ENCODE assay signal across 22 cellular contexts in the genomic region with DNA sequence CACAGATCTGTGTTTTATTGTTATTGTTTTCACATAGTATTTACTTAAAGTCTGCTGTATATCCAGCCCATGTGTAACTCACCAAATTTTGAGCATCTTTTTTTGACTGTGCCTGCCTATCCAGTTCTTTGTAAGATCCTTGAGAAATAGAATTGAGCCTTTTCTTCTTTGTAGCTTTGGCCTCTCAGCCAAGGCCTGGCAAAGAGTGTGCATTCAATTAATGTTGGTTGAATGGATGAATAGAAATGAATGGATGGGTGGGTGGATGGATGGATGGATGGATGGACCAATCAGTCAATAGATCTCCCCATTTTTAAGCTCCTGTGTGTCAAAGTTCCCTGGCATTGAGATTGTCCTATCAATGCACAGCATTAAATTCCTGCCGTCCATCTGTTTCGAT. TPM values are rescaled to one million over a fixed set of nuclear protein-coding genes. Genes with fewer than 3 reads are reported as not detected.
DNase-seq lines count a peak whose midpoint lies in the region; ATAC-seq, FAIRE-seq and TF ChIP-seq lines count a peak whose summit lies in the region.
"Had no signal": no experiment of that assay in that cellular context is flagged by ENCODE, and none has a peak within 500 bp of the region (broad histone marks: within the 10 kb centered on the region; RNA-seq: fewer than 3 reads in every experiment).

No MANE protein-coding gene starts in this region.

- H3K9me3 ChIP-seq in right cardiac atrium (ENCODE audit: control insufficient read depth, low read length) (no peaks in the 10 kb centered on the region), mammary epithelial cell (replicated peaks; ENCODE audit: insufficient read depth, low read length) (no peaks in the 10 kb centered on the region), HepG2 (ENCODE audit: low read length) (no peaks in the 10 kb centered on the region), stomach (no peaks in the 10 kb centered on the region)
- H3K9me3 ChIP-seq: SJSA1 had no signal

- intact Hi-C loops in Right ventricle myocardium superior (cut with DNase I): no loop called here
- intact Hi-C loops in cardiac septum (cut with DNase I): no loop called here
- intact Hi-C loops in dorsolateral prefrontal cortex (cut with DNase I): no loop called here
- intact Hi-C loops in right cardiac atrium (cut with DNase I): no loop called here
- intact Hi-C loops in mammary epithelial cell (cut with micrococcal nuclease): no loop called here
- intact Hi-C loops in HepG2 (cut with micrococcal nuclease; ENCODE audit: unreplicated experiment): no loop called here
- intact Hi-C loops in stomach (cut with DNase I; ENCODE audit: low total_unique reads): no loop called here

- DNase-seq in Right ventricle myocardium superior (no peak), cardiac septum (ENCODE audit: low spot score) (no peak), dorsolateral prefrontal cortex (peak in 1 of 10 donors; percentile 35), right cardiac atrium (no peak), mammary epithelial cell (no peak), HepG2 (ENCODE audit: low spot score) (no peak), NCI-H2171 treated with DMSO at 0.1 percent for 48 hours (lab: John Stamatoyannopoulos, UW) (no peak), stomach (no peak)
- DNase-seq: AML-193, DMS79, H9, KBM-7, NCI-H1105, NCI-H146, NCI-H2029 treated with DMSO at 0.1 percent for 48 hours, NCI-H2171, NCI-H524 treated with DMSO at 0.1 percent for 48 hours had no signal

- no peak for TF ChIP-seq EP300 in HepG2 (IDR thresholded peaks at IDR 0.05; ENCODE audit: low read depth in 2 of 2, low read length in 2 of 2)
- TF ChIP-seq EP300 in HepG2 (CRISPR knock-in tag; IDR thresholded peaks at IDR 0.05; ENCODE audit: borderline replicate concordance): no peak
- no peak for TF ChIP-seq EP300 in stomach (IDR thresholded peaks at IDR 0.05)

- H4K20me1 ChIP-seq in mammary epithelial cell (ENCODE audit: insufficient read depth, low read length): no peaks in the 10 kb centered on the region
- H4K20me1 ChIP-seq in HepG2 (ENCODE audit: insufficient read depth, low read length): no peaks in the 10 kb centered on the region

- CTCF ChIA-PET in mammary epithelial cell (lab: Charles Lee; ENCODE audit: low non-redundant PET): no interaction called here
- CTCF ChIA-PET in HepG2 (lab: Yijun Ruan, JAX; ENCODE audit: low intra/inter-chr PET ratio, low total read pairs): no interaction called here

- FAIRE-seq in HepG2 (lab: Jason Lieb, UNC): no peak
- FAIRE-seq: D721Med had no signal

- H3K9ac ChIP-seq in mammary epithelial cell (ENCODE audit: insufficient read depth, low read length) (no peak overlapping the region), HepG2 (ENCODE audit: insufficient read depth, low read depth, low read length) (no peak overlapping the region)

- ATAC-seq in Right ventricle myocardium superior (ENCODE audit: poor library complexity) (peak; percentile 2), right cardiac atrium (no peak), HepG2 (no peak)
- ATAC-seq: Panc1 had no signal

- TF ChIP-seq CTCF in dorsolateral prefrontal cortex (IDR thresholded peaks at IDR 0.05 in 54 of 56, conservative IDR thresholded peaks at IDR 0.05 in 2 of 56; ENCODE audit: low read depth in 1 of 56, partially characterized antibody in 56 of 56) (no peak), mammary epithelial cell (conservative IDR thresholded peaks at IDR 0.05 in 1 of 2, IDR thresholded peaks at IDR 0.05 in 1 of 2; ENCODE audit: extremely low read depth in 1 of 2, insufficient read depth in 1 of 2, low read depth in 1 of 2, low read length in 2 of 2) (no peak), HepG2 (CRISPR knock-in tag; IDR thresholded peaks at IDR 0.05) (no peak), stomach (IDR thresholded peaks at IDR 0.05) (no peak)

- no peak overlapping the region for H3K4me2 ChIP-seq in mammary epithelial cell (ENCODE audit: insufficient read depth, low read depth, low read length)
- no peak overlapping the region for H3K4me2 ChIP-seq in HepG2 (ENCODE audit: low read depth, low read length)

- H3K4me3 ChIP-seq in dorsolateral prefrontal cortex (peak overlapping the region in 30 of 59 donors; percentile 1 to 59 (median 19)), right cardiac atrium (ENCODE audit: low read length) (no peak overlapping the region), mammary epithelial cell (replicated peaks in 1 of 3; ENCODE audit: insufficient read depth in 1 of 3, low read depth in 2 of 3, low read length in 3 of 3) (no peak overlapping the region), HepG2 (replicated peaks in 1 of 3; ENCODE audit: insufficient read depth in 1 of 3, low read depth in 2 of 3, low read length in 3 of 3) (no peak overlapping the region), stomach (no peak overlapping the region)
- H3K4me3 ChIP-seq: SJSA1 had no signal

- POLR2A ChIA-PET in HepG2 (lab: Yijun Ruan, JAX): no interaction called here

- 25% methylated on average over 2 of the region's 2 CpGs for WGBS in right cardiac atrium
- WGBS in mammary epithelial cell (ENCODE audit: low coverage, missing lambda C conversion rate): 100% methylated on average over 2 of the region's 2 CpGs
- 68% methylated on average over 2 of the region's 2 CpGs for whole genome bisulfite sequencing in HepG2 (ENCODE audit: low lambda C conversion rate)
- WGBS in stomach, 5 donors: 80 to 98% (median 91%) methylated on average over 2 of the region's 2 CpGs

- H3K27me3 ChIP-seq in dorsolateral prefrontal cortex (no peaks in the 10 kb centered on the region), right cardiac atrium (ENCODE audit: control insufficient read depth, insufficient read depth) (no peaks in the 10 kb centered on the region), mammary epithelial cell (ENCODE audit: insufficient read depth, low read length) (no peaks in the 10 kb centered on the region), HepG2 (ENCODE audit: control insufficient read depth in 1 of 2, insufficient read depth in 2 of 2, low read length in 2 of 2) (peaks cover 0 to 1% of the 10 kb centered on the region in 2 experiments; a peak in 4 of 5 replicates), stomach (no peaks in the 10 kb centered on the region)
- H3K27me3 ChIP-seq: SJSA1 had no signal

- BruUV-seq in mammary epithelial cell (replicated peaks; lab: Mats Ljungman, UMichigan) (no TSS peak), HepG2 (replicated peaks; lab: Mats Ljungman, UMichigan) (no TSS peak)

- dilution Hi-C loops in mammary epithelial cell (cut with HindIII; ENCODE audit: low sequenced_read_pairs): loop anchor here (5.0 kb wide), 2 partner anchors 40 to 70 kb away; no protein-coding TSS in a partner anchor

- peaks cover 7% of the 10 kb centered on the region for H3K4me1 ChIP-seq in right cardiac atrium (ENCODE audit: control insufficient read depth, insufficient read depth, low read length)
- peaks cover 34% of the 10 kb centered on the region for H3K4me1 ChIP-seq in mammary epithelial cell (ENCODE audit: insufficient read depth, low read length)
- H3K4me1 ChIP-seq in HepG2 (ENCODE audit: insufficient read depth, low read length): peaks cover 8% of the 10 kb centered on the region; the same call in 1 of the 2 replicates
- peaks cover 0 to 25% (median 9%) of the 10 kb centered on the region in 4 donors for H3K4me1 ChIP-seq in stomach

- no peak for TF ChIP-seq POLR2A in HepG2 (IDR thresholded peaks at IDR 0.05; ENCODE audit: insufficient read depth in 1 of 2, low read depth in 2 of 2, low read length in 2 of 2)
- no peak for TF ChIP-seq POLR2A in stomach (IDR thresholded peaks at IDR 0.05)

- no peak for TF ChIP-seq RAD21 in HepG2 (CRISPR knock-in tag; IDR thresholded peaks at IDR 0.05)

- in situ Hi-C loops in mammary epithelial cell (cut with MboI; ENCODE audit: low sequenced_read_pairs in 2 of 2): no loop called here
- in situ Hi-C loops in HepG2 (cut with HindIII; ENCODE audit: extremely low pct_ligation_motif_present, low pct_unique_long_range_greater_than_20kb): no loop called here

- H3K27ac ChIP-seq in dorsolateral prefrontal cortex (peak overlapping the region in 4 of 59 donors; percentile 1 to 49 (median 38)), right cardiac atrium (ENCODE audit: low read length) (peak overlapping the region; percentile 78), mammary epithelial cell (ENCODE audit: insufficient read depth, low read depth, low read length) (no peak overlapping the region), HepG2 (ENCODE audit: extremely low read length, insufficient read depth, low read length) (no peak overlapping the region), stomach (no peak overlapping the region)
- H3K27ac ChIP-seq: HL-60, SJSA1 had no signal

- H3K79me2 ChIP-seq in mammary epithelial cell (ENCODE audit: insufficient read depth, low read length) (no peaks in the 10 kb centered on the region), HepG2 (ENCODE audit: insufficient read depth, low read length) (no peaks in the 10 kb centered on the region)

- no peak overlapping the region for H2AFZ ChIP-seq in mammary epithelial cell (ENCODE audit: low read depth, low read length)
- H2AFZ ChIP-seq in HepG2 (ENCODE audit: low read length): no peak overlapping the region

- H3K36me3 ChIP-seq in mammary epithelial cell (ENCODE audit: insufficient read depth, low read length) (no peaks in the 10 kb centered on the region), HepG2 (replicated peaks in 1 of 2; ENCODE audit: control insufficient read depth in 1 of 2, insufficient read depth in 2 of 2, low read length in 2 of 2) (no peaks in the 10 kb centered on the region), stomach (no peaks in the 10 kb centered on the region)
- H3K36me3 ChIP-seq: SJSA1 had no signal

RNA-seq across cellular contexts. Expression of gene ADRB1, which starts 20.9 kb away (rescaled TPM):
- total RNA-seq in Right ventricle myocardium superior: 63.0 TPM
- 26.4 TPM for total RNA-seq in cardiac septum
- 10 to 100 TPM in 119 of 120 experiments, 1 to 10 TPM in 1; 7.9 to 37.2 (median 21.1) TPM for total RNA-seq in dorsolateral prefrontal cortex
- 10 to 100 TPM; 39.5 to 60.8 (median 47.1) TPM for total RNA-seq in right cardiac atrium
- 33.4 TPM for polyA plus RNA-seq in right cardiac atrium
- under 1 TPM in 1 of 2 donors, not detected in 1; 0.21 TPM for total RNA-seq in mammary epithelial cell
- 0.03 TPM for polyA plus RNA-seq in mammary epithelial cell
- not detected for polyA minus RNA-seq in mammary epithelial cell
- 0.07 TPM in 1 of 2 replicates, not detected in the other for total RNA-seq in HepG2 (2016; rRNA removed; fragmentation: Illumina TruSeq; extraction: Trizol)
- total RNA-seq in HepG2 (2016; cell fraction: cytosol; rRNA removed; fragmentation: Illumina TruSeq; extraction: Trizol; ENCODE audit: low read depth): not detected in 2 replicates
- not detected in 2 replicates for total RNA-seq in HepG2 (2016; cell fraction: insoluble cytoplasmic fraction; rRNA removed; fragmentation: Illumina TruSeq; extraction: Trizol)
- not detected in 2 replicates for total RNA-seq in HepG2 (2016; cell fraction: membrane; rRNA removed; fragmentation: Illumina TruSeq; extraction: Trizol)
- not detected in 2 replicates for total RNA-seq in HepG2 (2016; cell fraction: nucleus; rRNA removed; fragmentation: Illumina TruSeq; extraction: Trizol)
- not detected in 2 replicates for polyA plus RNA-seq in HepG2 (2011; rRNA removed)
- polyA plus RNA-seq in HepG2 (2011; cell fraction: cytosol; rRNA removed): not detected in 2 replicates
- not detected in 2 replicates for polyA plus RNA-seq in HepG2 (2011; cell fraction: nucleus; rRNA removed)
- polyA plus RNA-seq in HepG2 (2012): not detected in 2 replicates
- not detected in 2 replicates for polyA plus RNA-seq in HepG2 (2016; cell fraction: cytosol; fragmentation: Illumina TruSeq; extraction: Trizol; ENCODE audit: low read depth)
- polyA plus RNA-seq in HepG2 (2016; cell fraction: insoluble cytoplasmic fraction; fragmentation: Illumina TruSeq; extraction: Trizol; ENCODE audit: low read depth): not detected in 2 replicates
- not detected in 2 replicates for polyA plus RNA-seq in HepG2 (2016; cell fraction: membrane; fragmentation: Illumina TruSeq; extraction: Trizol; ENCODE audit: low read depth)
- not detected in 2 replicates for polyA plus RNA-seq in HepG2 (2016; cell fraction: nucleus; fragmentation: Illumina TruSeq; extraction: Trizol; ENCODE audit: insufficient read depth, low read depth)
- polyA minus RNA-seq in HepG2 (2011; rRNA and poly(A)+ RNA removed; ENCODE audit: low replicate concordance): 0.07 TPM in 1 of 2 replicates, not detected in the other
- not detected in 2 replicates for polyA minus RNA-seq in HepG2 (2011; cell fraction: cytosol; rRNA and poly(A)+ RNA removed)
- polyA minus RNA-seq in HepG2 (2011; cell fraction: nucleus; rRNA and poly(A)+ RNA removed): not detected in 2 replicates
- 1 to 10 TPM in 1 of 5 donors, under 1 TPM in 2, not detected in 2; 0.58 to 1.7 (median 0.87) TPM for total RNA-seq in stomach
- polyA plus RNA-seq in stomach: under 1 TPM; 0.43 to 0.76 (median 0.50) TPM
- polyA plus RNA-seq: AG04450 had no signal

Comparison
In these comparisons a context has a peak if more than half of its experiments do, and no peak if none do; other contexts are left out.
1. H3K4me3 ChIP-seq: peak in dorsolateral prefrontal cortex (30 of 59); none in right cardiac atrium (single experiment), mammary epithelial cell (0 of 3), HepG2 (0 of 3) and stomach (0 of 4).